In genomic region chr2:88603146-88603545, GRCh38 we compare ENCODE assay signal across 16 cellular contexts. TPM values are rescaled to one million over a fixed set of nuclear protein-coding genes. Genes with fewer than 3 reads are reported as not detected.
A peak's percentile ranks its signal among the peaks of the same experiment; 100 is the strongest.
DNase-seq lines count a peak whose midpoint lies in the region; ATAC-seq and TF ChIP-seq lines count a peak whose summit lies in the region.
"Had no signal": no experiment of that assay in that cellular context is flagged by ENCODE, and none has a peak within 500 bp of the region (broad histone marks: within the 10 kb centered on the region; RNA-seq: fewer than 3 reads in every experiment).

No MANE protein-coding gene starts in this region.

- H3K9me3 ChIP-seq in BLaER1 treated with 17β-estradiol and CSF1 and Interleukin-3, amounts not matched to agents 10 nM and 100 nM (replicated peaks in 1 of 11), result no peaks in the 10 kb centered on the region
- H3K9me3 ChIP-seq in mesodermal cell (ENCODE audit: control insufficient read depth, low read length) (no peaks in the 10 kb centered on the region), gastroesophageal sphincter (no peaks in the 10 kb centered on the region)
- H3K9me3 ChIP-seq: BE2C, esophagus squamous epithelium, upper lobe of left lung had no signal

- H4K20me1 ChIP-seq in BLaER1 treated with 17β-estradiol and CSF1 and Interleukin-3, amounts not matched to agents 10 nM and 100 nM, result peaks cover 0 to 20% (median 0%) of the 10 kb centered on the region in 11 experiments; a peak in 2 of 22 replicates

- H3K27ac ChIP-seq in BLaER1 treated with 17β-estradiol and CSF1 and Interleukin-3, amounts not matched to agents 10 nM and 100 nM, result peak overlapping the region in 1 of 11 experiments; percentile 34; a peak in 2 of 22 replicates
- H3K27ac ChIP-seq in mesodermal cell (ENCODE audit: low read depth, low read length, severe bottlenecking) (peak overlapping the region; percentile 77), gastroesophageal sphincter (no peak overlapping the region)
- H3K27ac ChIP-seq: esophagus squamous epithelium, upper lobe of left lung had no signal

- TF ChIP-seq EP300 in gastroesophageal sphincter (IDR thresholded peaks at IDR 0.05), result no peak

- H3K36me3 ChIP-seq in BLaER1 treated with 17β-estradiol and CSF1 and Interleukin-3, amounts not matched to agents 10 nM and 100 nM, result peaks cover 0 to 9% (median 0%) of the 10 kb centered on the region in 11 experiments; a peak in 2 of 22 replicates
- H3K36me3 ChIP-seq in mesodermal cell (ENCODE audit: control insufficient read depth, insufficient read depth, low read length) (no peaks in the 10 kb centered on the region), gastroesophageal sphincter (no peaks in the 10 kb centered on the region)
- H3K36me3 ChIP-seq: BE2C, esophagus squamous epithelium, upper lobe of left lung had no signal

- TF ChIP-seq POLR2A in gastroesophageal sphincter (IDR thresholded peaks at IDR 0.05), result no peak

- peak overlapping the region; percentile 3 to 92 (median 61); a peak in 18 of 22 replicates for H3K4me2 ChIP-seq in BLaER1 treated with 17β-estradiol and CSF1 and Interleukin-3, amounts not matched to agents 10 nM and 100 nM

- H3K9ac ChIP-seq in BLaER1 treated with 17β-estradiol and CSF1 and Interleukin-3, amounts not matched to agents 10 nM and 100 nM, result no peak overlapping the region

- no peaks in the 10 kb centered on the region for H3K27me3 ChIP-seq in BLaER1 treated with 17β-estradiol and CSF1 and Interleukin-3, amounts not matched to agents 10 nM and 100 nM
- H3K27me3 ChIP-seq in gastroesophageal sphincter, result no peaks in the 10 kb centered on the region
- H3K27me3 ChIP-seq: BE2C, esophagus squamous epithelium, upper lobe of left lung had no signal

- DNase-seq in M059J (ENCODE audit: low read depth) (peak; percentile 54), cardiac fibroblast (ENCODE audit: low read depth in 2 of 2) (peak; percentile 40 to 64), SIG-M5 treated with dmso at 0.1 percent for 504 hours (lab: John Stamatoyannopoulos, UW; ENCODE audit: unreplicated experiment) (no peak), ureter (ENCODE audit: low spot score) (no peak)
- DNase-seq in stimulated activated naive CD4-positive, alpha-beta T cell treated with Interleukin-2 at 50 U/mL for 16 hours (lab: John Stamatoyannopoulos, UW), result no peak
- DNase-seq: activated naive CD8-positive, alpha-beta T cell treated with anti-CD3 and anti-CD28 coated beads for 36 hours; BE2C; esophagus squamous epithelium; NCI-H2029 treated with DMSO at 0.1 percent for 48 hours; posterior cingulate gyrus; stimulated activated CD4-positive, alpha-beta T cell treated with anti-CD3 and anti-CD28 coated beads, Interleukin-15, amount 100 ng/mL, for 24 hours; upper lobe of left lung had no signal

- peaks cover 60 to 100% (median 94%) of the 10 kb centered on the region in 10 experiments for H3K4me1 ChIP-seq in BLaER1 treated with 17β-estradiol and CSF1 and Interleukin-3, amounts not matched to agents 10 nM and 100 nM
- H3K4me1 ChIP-seq in mesodermal cell (ENCODE audit: control insufficient read depth, insufficient read depth, low read length, poor library complexity, severe bottlenecking) (peaks cover 54% of the 10 kb centered on the region), gastroesophageal sphincter (peaks cover 0 to 30% (median 9%) of the 10 kb centered on the region in 3 donors)

- H3K4me3 ChIP-seq in BLaER1 treated with 17β-estradiol and CSF1 and Interleukin-3, amounts not matched to agents 10 nM and 100 nM, result no peak overlapping the region
- H3K4me3 ChIP-seq in cardiac fibroblast (replicated peaks in 1 of 2; ENCODE audit: low read depth in 2 of 2, low read length in 2 of 2), result no peak overlapping the region
- no peak overlapping the region for H3K4me3 ChIP-seq in mesodermal cell (ENCODE audit: extremely low read depth, insufficient read depth, low read length, poor library complexity, severe bottlenecking)
- H3K4me3 ChIP-seq in gastroesophageal sphincter, result no peak overlapping the region
- H3K4me3 ChIP-seq: esophagus squamous epithelium, upper lobe of left lung had no signal

- WGBS in mesodermal cell (ENCODE audit: insufficient coverage in 2 of 2), 2 experiments, result 78 to 85% methylated on average over 4 of the region's 4 CpGs
- 81 to 86% methylated on average over 4 of the region's 4 CpGs for WGBS in gastroesophageal sphincter (ENCODE audit: low coverage in 1 of 2), 2 donors

- ATAC-seq in gastroesophageal sphincter, result no peak
- ATAC-seq: activated CD4-positive, CD25-positive, alpha-beta regulatory T cell treated with anti-CD3 and anti-CD28 coated beads, Interleukin-2, amount 50 U/mL, for 24 hours had no signal

- TF ChIP-seq CTCF in cardiac fibroblast (IDR thresholded peaks at IDR 0.05; ENCODE audit: low read depth, low read length), result no peak
- no peak for TF ChIP-seq CTCF in gastroesophageal sphincter (IDR thresholded peaks at IDR 0.05)

RNA-seq across cellular contexts. Expression of gene EIF2AK3, which starts 24.1 kb away (rescaled TPM):
- total RNA-seq in M059J (2014; rRNA removed; shearing (Covaris generic)), result 17.8 and 24.3 TPM in 2 replicates
- polyA plus RNA-seq in mesodermal cell (2013, experiment 1 of 2), result 18.8 TPM
- polyA plus RNA-seq in mesodermal cell (2013, experiment 2 of 2), result 15.7 TPM
- 10 to 100 TPM in 3 of 4 donors, 1 to 10 TPM in 1; 9.6 to 22.0 (median 14.7) TPM for total RNA-seq in gastroesophageal sphincter
- 30.2 TPM for total RNA-seq in ureter

Comparison
In these comparisons a context has a peak if more than half of its experiments do, and no peak if none do; other contexts are left out.
1. DNase-seq: peak in M059J (single experiment) and cardiac fibroblast (2 of 2); none in SIG-M5 treated with dmso at 0.1 percent for 504 hours (single experiment), ureter (single experiment) and stimulated activated naive CD4-positive, alpha-beta T cell treated with Interleukin-2 at 50 U/mL for 16 hours (single experiment).